Comparison of ENCODE assay signal across 24 cellular contexts in the genomic region with DNA sequence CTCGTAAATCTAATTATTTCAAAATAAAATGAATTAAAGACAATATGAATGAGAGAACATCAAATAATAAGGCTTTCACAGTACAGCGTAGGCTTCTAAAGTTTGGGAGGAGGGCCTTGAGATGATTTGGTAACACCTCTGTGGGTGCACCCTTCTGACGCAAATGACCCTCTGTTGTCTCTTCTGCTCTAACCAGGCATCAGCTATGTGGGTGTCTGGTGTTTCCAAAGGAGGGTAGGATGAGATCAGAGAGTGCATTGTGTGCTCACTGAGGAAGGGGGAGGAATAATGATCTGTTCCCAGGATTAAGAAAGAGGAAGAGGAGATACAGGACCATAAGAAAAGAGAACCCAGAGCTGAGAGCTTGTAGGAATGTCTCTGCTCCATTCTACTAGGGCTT.
"Had no signal": no experiment of that assay in that cellular context is flagged by ENCODE, and none has a peak within 500 bp of the region (broad histone marks: within the 10 kb centered on the region; RNA-seq: fewer than 3 reads in every experiment).

No MANE protein-coding gene starts in this region.

- H3K27ac ChIP-seq: hepatocyte, left lung, lower lobe of right lung, pancreas, psoas muscle, right atrium auricular region, right lobe of liver, suprapubic skin, thoracic aorta, tibial artery, upper lobe of right lung had no signal

- FAIRE-seq: pancreas had no signal

- H3K4me3 ChIP-seq: hepatocyte, left lung, lower lobe of right lung, pancreas, psoas muscle, right atrium auricular region, right lobe of liver, smooth muscle cell, suprapubic skin, thoracic aorta, tibial artery, upper lobe of right lung had no signal

- H3K4me3 Mint-ChIP-seq: naive thymus-derived CD8-positive, alpha-beta T cell; nephron; neural crest cell; stimulated activated naive CD8-positive, alpha-beta T cell treated with anti-CD3 and anti-CD28 coated beads, Interleukin-15, Interleukin-2, amounts not matched to agents 100 ng/mL and 50 ng/mL, for 24 hours had no signal

- H3K27ac Mint-ChIP-seq: nephron; stimulated activated naive CD8-positive, alpha-beta T cell treated with anti-CD3 and anti-CD28 coated beads, Interleukin-15, Interleukin-2, amounts not matched to agents 100 ng/mL and 50 ng/mL, for 24 hours had no signal

- H3K36me3 ChIP-seq: left lung, lower lobe of right lung, pancreas, right atrium auricular region, right lobe of liver, suprapubic skin, thoracic aorta, tibial artery, upper lobe of right lung had no signal

- H3K27me3 Mint-ChIP-seq: stimulated activated naive CD8-positive, alpha-beta T cell treated with anti-CD3 and anti-CD28 coated beads, Interleukin-15, Interleukin-2, amounts not matched to agents 100 ng/mL and 50 ng/mL, for 24 hours had no signal

- H2AFZ ChIP-seq: hepatocyte had no signal

- H3K4me2 ChIP-seq: hepatocyte, smooth muscle cell had no signal

- H3K9me3 ChIP-seq: left lung, lower lobe of right lung, pancreas, psoas muscle, right atrium auricular region, right lobe of liver, suprapubic skin, thoracic aorta, tibial artery, upper lobe of right lung had no signal

- H3K79me2 ChIP-seq: hepatocyte had no signal

- ATAC-seq: left lung; naive thymus-derived CD8-positive, alpha-beta T cell; pancreas; psoas muscle had no signal

- H3K27me3 ChIP-seq: hepatocyte, left lung, pancreas, right atrium auricular region, right lobe of liver, tibial artery, upper lobe of right lung had no signal

- DNase-seq: islet precursor cell; left lung; lower lobe of right lung; mammary epithelial cell; mesenchymal stem cell; naive thymus-derived CD8-positive, alpha-beta T cell; pancreas; psoas muscle; right lobe of liver; stimulated activated CD4-positive, alpha-beta T cell treated with anti-CD3 and anti-CD28 coated beads, Interleukin-1b, Interleukin-23, amount 100 ng/mL, for 48 hours; stimulated activated CD4-positive, alpha-beta T cell treated with anti-CD3 and anti-CD28 coated beads, Interleukin-2, amount 100 ng/mL, for 48 hours; stimulated activated CD4-positive, alpha-beta T cell treated with anti-CD3 and anti-CD28 coated beads, Interleukin-4, amount 100 ng/mL, for 4 hours; stimulated activated naive CD4-positive, alpha-beta T cell; tibial artery; trophoblast cell; upper lobe of right lung had no signal

- H3K9me3 Mint-ChIP-seq: naive thymus-derived CD8-positive, alpha-beta T cell; nephron; stimulated activated naive CD8-positive, alpha-beta T cell treated with anti-CD3 and anti-CD28 coated beads, Interleukin-15, Interleukin-2, amounts not matched to agents 100 ng/mL and 50 ng/mL, for 24 hours had no signal

- H3K36me3 Mint-ChIP-seq: naive thymus-derived CD8-positive, alpha-beta T cell had no signal

- H3K4me1 ChIP-seq: left lung, lower lobe of right lung, pancreas, psoas muscle, right atrium auricular region, right lobe of liver, suprapubic skin, upper lobe of right lung had no signal
